24 cellular contexts compared by ENCODE assay signal in the genomic region with DNA sequence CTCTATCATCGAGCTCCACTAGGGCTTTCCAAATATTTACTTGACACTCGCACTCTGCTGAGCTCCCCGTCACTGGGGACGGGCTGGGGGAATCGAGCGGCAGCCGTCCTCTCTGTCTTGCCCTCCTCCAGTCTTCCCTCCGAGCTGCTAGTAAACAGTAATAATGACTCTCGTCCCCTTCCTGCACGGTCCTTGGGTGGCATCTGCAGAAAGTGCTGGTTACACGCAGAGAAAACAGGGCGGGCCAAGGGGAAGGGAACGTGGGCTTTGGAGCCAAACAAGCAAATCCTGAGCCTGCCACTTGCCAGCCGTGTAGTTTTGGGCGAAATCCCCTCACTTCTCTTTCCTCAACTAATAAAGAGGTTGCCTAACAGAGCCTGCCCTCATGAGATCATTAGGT.
A peak's percentile ranks its signal among the peaks of the same experiment; 100 is the strongest.
DNase-seq lines count a peak whose midpoint lies in the region; ATAC-seq and TF ChIP-seq lines count a peak whose summit lies in the region.
"Had no signal": no experiment of that assay in that cellular context is flagged by ENCODE, and none has a peak within 500 bp of the region (broad histone marks: within the 10 kb centered on the region; RNA-seq: fewer than 3 reads in every experiment).

No MANE protein-coding gene starts in this region.

- H3K4me1 Mint-ChIP-seq in WTC11 (peaks cover 44% of the 10 kb centered on the region), neural crest cell (peaks cover 94% of the 10 kb centered on the region)
- H3K4me1 Mint-ChIP-seq: CD14-positive monocyte had no signal

- H3K36me3 ChIP-seq in transverse colon, result peaks cover 0 to 18% (median 7%) of the 10 kb centered on the region in 4 donors

- H3K4me3 Mint-ChIP-seq in WTC11 (no peak overlapping the region), neural crest cell (peak overlapping the region; percentile 33)
- H3K4me3 Mint-ChIP-seq: activated T-cell treated with anti-CD3 and anti-CD28 coated beads, Interleukin-2, amount 50 U/mL, for 72 hours; CD14-positive monocyte; stimulated activated naive CD8-positive, alpha-beta T cell treated with anti-CD3 and anti-CD28 coated beads, Interleukin-15, Interleukin-2, amounts not matched to agents 100 ng/mL and 50 ng/mL, for 24 hours had no signal

- WGBS in transverse colon (ENCODE audit: low coverage in 1 of 2), 2 donors, result 72 to 77% methylated on average over 12 to 15 of the region's 15 CpGs

- no peak for ATAC-seq in WTC11
- ATAC-seq in HG03571 (IDR thresholded peaks at IDR 0.05; ENCODE audit: unreplicated experiment), result no peak
- no peak for ATAC-seq in GM19467 (IDR thresholded peaks at IDR 0.05; ENCODE audit: unreplicated experiment)
- ATAC-seq: activated T-cell treated with anti-CD3 and anti-CD28 coated beads, Interleukin-2, amount 50 U/mL, for 72 hours; HCT116 had no signal

- H3K4me3 ChIP-seq in coronary artery (no peak overlapping the region), transverse colon (no peak overlapping the region)
- H3K4me3 ChIP-seq: lung, prostate gland, upper lobe of left lung had no signal

- H3K27me3 ChIP-seq in transverse colon, result no peaks in the 10 kb centered on the region
- H3K27me3 ChIP-seq: neutrophil, upper lobe of left lung had no signal

- TF ChIP-seq POLR2A in transverse colon (IDR thresholded peaks at IDR 0.05), result no peak

- H3K27ac ChIP-seq in coronary artery (peak overlapping the region; percentile 60 to 61), transverse colon (peak overlapping the region; percentile 41 to 87 (median 70))
- H3K27ac ChIP-seq: KMS-11, neutrophil, RWPE1 had no signal

- POLR2A ChIA-PET in WTC11 (lab: Charles Lee), result no interaction called here

- intact Hi-C loops in transverse colon (cut with DNase I; ENCODE audit: low total_unique reads), result no loop called here

- in situ Hi-C loops in transverse colon (cut with MboI; ENCODE audit: low pct_ligation_motif_present in 1 of 4, low pct_unique_long_range_greater_than_20kb in 1 of 4, low sequenced_read_pairs in 3 of 4), result loop anchor here in 3 of 4 donors (10.0 to 25.0 kb wide), 2 partner anchors 408 to 411 kb away; no protein-coding TSS in a partner anchor

- H3K4me1 ChIP-seq in transverse colon, result peaks cover 13 to 61% (median 39%) of the 10 kb centered on the region in 4 donors

- H3K9me3 Mint-ChIP-seq in WTC11 (no peaks in the 10 kb centered on the region), neural crest cell (no peaks in the 10 kb centered on the region)
- H3K9me3 Mint-ChIP-seq: activated T-cell treated with anti-CD3 and anti-CD28 coated beads, Interleukin-2, amount 50 U/mL, for 72 hours; stimulated activated naive CD8-positive, alpha-beta T cell treated with anti-CD3 and anti-CD28 coated beads, Interleukin-15, Interleukin-2, amounts not matched to agents 100 ng/mL and 50 ng/mL, for 24 hours had no signal

- H3K9me3 ChIP-seq in transverse colon, result no peaks in the 10 kb centered on the region
- H3K9me3 ChIP-seq: neutrophil, prostate gland, upper lobe of left lung had no signal

- no peak for TF ChIP-seq EP300 in transverse colon (IDR thresholded peaks at IDR 0.05; ENCODE audit: low read depth)

- peaks cover 74% of the 10 kb centered on the region for H3K36me3 Mint-ChIP-seq in WTC11
- peaks cover 29% of the 10 kb centered on the region for H3K36me3 Mint-ChIP-seq in neural crest cell (ENCODE audit: low read depth)

- 0 out of 2 replicates have a peak overlapping the region, but pooled peaks have one; percentile 65 for H3K27ac Mint-ChIP-seq in WTC11
- H3K27ac Mint-ChIP-seq in neural crest cell (ENCODE audit: unreplicated experiment), result peak overlapping the region; percentile 57
- H3K27ac Mint-ChIP-seq: activated T-cell treated with anti-CD3 and anti-CD28 coated beads, Interleukin-2, amount 50 U/mL, for 72 hours; stimulated activated naive CD8-positive, alpha-beta T cell treated with anti-CD3 and anti-CD28 coated beads, Interleukin-15, Interleukin-2, amounts not matched to agents 100 ng/mL and 50 ng/mL, for 24 hours had no signal

- TF ChIP-seq CTCF in WTC11 (IDR thresholded peaks at IDR 0.05) (no peak), coronary artery (IDR thresholded peaks at IDR 0.05) (no peak), neural crest cell (conservative IDR thresholded peaks at IDR 0.05) (no peak), transverse colon (IDR thresholded peaks at IDR 0.05) (no peak)

- H3K27me3 Mint-ChIP-seq in WTC11 (ENCODE audit: low read depth), result no peaks in the 10 kb centered on the region
- H3K27me3 Mint-ChIP-seq in neural crest cell (ENCODE audit: low read depth), result peaks cover 5% of the 10 kb centered on the region
- H3K27me3 Mint-ChIP-seq: stimulated activated naive CD8-positive, alpha-beta T cell treated with anti-CD3 and anti-CD28 coated beads, Interleukin-15, Interleukin-2, amounts not matched to agents 100 ng/mL and 50 ng/mL, for 24 hours had no signal

- CTCF ChIA-PET in WTC11 (lab: Charles Lee), result interaction anchor here (1.3 to 4.6 kb wide), 2 partner anchors 26 to 50 kb away, joined by 3 to 16 read pairs; no protein-coding TSS in a partner anchor

- no peak for DNase-seq in WTC11 (ENCODE audit: low spot score)
- no peak for DNase-seq in coronary artery (ENCODE audit: low spot score)
- DNase-seq in neural crest cell (ENCODE audit: low read depth, low spot score), result no peak
- DNase-seq in transverse colon, result no peak
- no peak for DNase-seq in HUDEP-2 (lab: John Stamatoyannopoulos, UW; ENCODE audit: unreplicated experiment in 76 of 76)
- DNase-seq: activated CD4-positive, alpha-beta T cell treated with anti-CD3 and anti-CD28 coated beads, Interleukin-2, amount 50 U/mL, for 4 hours; activated naive CD4-positive, alpha-beta T cell treated with anti-CD3 and anti-CD28 coated beads, Interleukin-2, amount 50 U/mL, for 16 hours; activated T-cell treated with anti-CD3 and anti-CD28 coated beads, Interleukin-2, amount 50 U/mL, for 72 hours; amygdala; MM.1S; NCI-H1417 treated with DMSO at 0.1 percent for 48 hours; NCI-H446; T-helper 1 cell had no signal

TF ChIP-seq in WTC11, 78 proteins besides CTCF, POLR2A, EP300 and RAD21 (continues in another document):
- TF ChIP-seq, protein P1, sequence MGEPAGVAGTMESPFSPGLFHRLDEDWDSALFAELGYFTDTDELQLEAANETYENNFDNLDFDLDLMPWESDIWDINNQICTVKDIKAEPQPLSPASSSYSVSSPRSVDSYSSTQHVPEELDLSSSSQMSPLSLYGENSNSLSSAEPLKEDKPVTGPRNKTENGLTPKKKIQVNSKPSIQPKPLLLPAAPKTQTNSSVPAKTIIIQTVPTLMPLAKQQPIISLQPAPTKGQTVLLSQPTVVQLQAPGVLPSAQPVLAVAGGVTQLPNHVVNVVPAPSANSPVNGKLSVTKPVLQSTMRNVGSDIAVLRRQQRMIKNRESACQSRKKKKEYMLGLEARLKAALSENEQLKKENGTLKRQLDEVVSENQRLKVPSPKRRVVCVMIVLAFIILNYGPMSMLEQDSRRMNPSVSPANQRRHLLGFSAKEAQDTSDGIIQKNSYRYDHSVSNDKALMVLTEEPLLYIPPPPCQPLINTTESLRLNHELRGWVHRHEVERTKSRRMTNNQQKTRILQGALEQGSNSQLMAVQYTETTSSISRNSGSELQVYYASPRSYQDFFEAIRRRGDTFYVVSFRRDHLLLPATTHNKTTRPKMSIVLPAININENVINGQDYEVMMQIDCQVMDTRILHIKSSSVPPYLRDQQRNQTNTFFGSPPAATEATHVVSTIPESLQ (CRISPR knock-in tag; IDR thresholded peaks at IDR 0.05), result no peak
- no peak for TF ChIP-seq STAT6 (CRISPR knock-in tag; conservative IDR thresholded peaks at IDR 0.05; ENCODE audit: low read depth)
- no peak for TF ChIP-seq SMAD4 (CRISPR knock-in tag; IDR thresholded peaks at IDR 0.05)
- TF ChIP-seq SMAD3 (CRISPR knock-in tag; IDR thresholded peaks at IDR 0.05; ENCODE audit: borderline replicate concordance), result no peak
- no peak for TF ChIP-seq IRF1 (CRISPR knock-in tag; IDR thresholded peaks at IDR 0.05)
- no peak for TF ChIP-seq PRRX2 (CRISPR knock-in tag; IDR thresholded peaks at IDR 0.05)
- no peak for TF ChIP-seq ESRRA (CRISPR knock-in tag; IDR thresholded peaks at IDR 0.05; ENCODE audit: borderline replicate concordance)
